ENCODE assay signal across 14 cellular contexts in genomic region chr13:110448230-110448629, GRCh38.
DNase-seq lines count a peak whose midpoint lies in the region; ATAC-seq and TF ChIP-seq lines count a peak whose summit lies in the region.
"Had no signal": no experiment of that assay in that cellular context is flagged by ENCODE, and none has a peak within 500 bp of the region (broad histone marks: within the 10 kb centered on the region; RNA-seq: fewer than 3 reads in every experiment).

No MANE protein-coding gene starts in this region.

- H3K27me3 ChIP-seq in AG04450 (ENCODE audit: control insufficient read depth, insufficient read depth, low read length), result no peaks in the 10 kb centered on the region
- H3K27me3 ChIP-seq: BE2C had no signal

- ATAC-seq in HG03045 (IDR thresholded peaks at IDR 0.05; ENCODE audit: unreplicated experiment) (no peak), GM19395 (IDR thresholded peaks at IDR 0.05; ENCODE audit: unreplicated experiment) (no peak), HG03159 (IDR thresholded peaks at IDR 0.05; ENCODE audit: unreplicated experiment) (no peak)

- peaks cover 31% of the 10 kb centered on the region for H3K4me1 ChIP-seq in mesodermal cell (ENCODE audit: control insufficient read depth, insufficient read depth, low read length, poor library complexity, severe bottlenecking)

- CTCF ChIA-PET in AG04450 (lab: Charles Lee), result no interaction called here

- WGBS in mesodermal cell (ENCODE audit: insufficient coverage in 2 of 2), 2 experiments, result 77% methylated on average over 6 to 7 of the region's 8 CpGs

- no peak for TF ChIP-seq CTCF in AG04450 (IDR thresholded peaks at IDR 0.05; ENCODE audit: low read depth, low read length)
- TF ChIP-seq CTCF in choroid plexus epithelial cell (conservative IDR thresholded peaks at IDR 0.05; ENCODE audit: low read depth, low read length), result no peak

- H3K4me3 ChIP-seq in AG04450 (ENCODE audit: low read depth, low read length) (no peak overlapping the region), choroid plexus epithelial cell (ENCODE audit: low read depth, low read length) (no peak overlapping the region), mesodermal cell (ENCODE audit: extremely low read depth, insufficient read depth, low read length, poor library complexity, severe bottlenecking) (no peak overlapping the region)

- DNase-seq in AG04450 (ENCODE audit: low read depth, low spot score) (peak; percentile 56), LoVo (ENCODE audit: low spot score) (peak; percentile 23), choroid plexus epithelial cell (ENCODE audit: low read depth) (peak; percentile 77), SIG-M5 (lab: John Stamatoyannopoulos, UW) (no peak)
- DNase-seq: activated effector memory CD4-positive, alpha-beta T cell treated with anti-CD3 and anti-CD28 coated beads, Interleukin-2, amount 50 U/mL, for 16 hours; BE2C; H7; NCI-H510A; SHP77; stimulated activated naive CD4-positive, alpha-beta T cell treated with Interleukin-2 at 50 U/mL for 16 hours had no signal

- POLR2A ChIA-PET in AG04450 (lab: Yijun Ruan, JAX), result no interaction called here

- H3K27ac ChIP-seq in AG04450 (ENCODE audit: low read depth, low read length) (no peak overlapping the region), mesodermal cell (ENCODE audit: low read depth, low read length, severe bottlenecking) (peak overlapping the region; percentile 60)

- peaks cover 93% of the 10 kb centered on the region for H3K36me3 ChIP-seq in mesodermal cell (ENCODE audit: control insufficient read depth, insufficient read depth, low read length)
- H3K36me3 ChIP-seq: BE2C had no signal

- no peaks in the 10 kb centered on the region; the same call in 1 of the 2 replicates for H3K9me3 ChIP-seq in AG04450 (ENCODE audit: control insufficient read depth, insufficient read depth, low read length)
- no peaks in the 10 kb centered on the region for H3K9me3 ChIP-seq in mesodermal cell (ENCODE audit: control insufficient read depth, low read length)
- H3K9me3 ChIP-seq: BE2C had no signal
